1 cellular context compared by ENCODE assay signal in genomic region chr10:18501610-18502009, GRCh38.
TF ChIP-seq lines count a peak whose summit lies in the region.

No MANE protein-coding gene starts in this region.

TF ChIP-seq in GM23338, 12 proteins besides CTCF, POLR2A, EP300 and RAD21 (continued from another document):
- TF ChIP-seq ETS1 (IDR thresholded peaks at IDR 0.05) (no peak), JUNB (IDR thresholded peaks at IDR 0.05; ENCODE audit: unreplicated experiment) (no peak), EZH2phosphoT487 (IDR thresholded peaks at IDR 0.05; ENCODE audit: unreplicated experiment) (no peak), REST (IDR thresholded peaks at IDR 0.05; ENCODE audit: unreplicated experiment) (no peak), ZNF114 (CRISPR knock-in tag; IDR thresholded peaks at IDR 0.05) (no peak)
